34 cellular contexts compared by ENCODE assay signal in the genomic region with DNA sequence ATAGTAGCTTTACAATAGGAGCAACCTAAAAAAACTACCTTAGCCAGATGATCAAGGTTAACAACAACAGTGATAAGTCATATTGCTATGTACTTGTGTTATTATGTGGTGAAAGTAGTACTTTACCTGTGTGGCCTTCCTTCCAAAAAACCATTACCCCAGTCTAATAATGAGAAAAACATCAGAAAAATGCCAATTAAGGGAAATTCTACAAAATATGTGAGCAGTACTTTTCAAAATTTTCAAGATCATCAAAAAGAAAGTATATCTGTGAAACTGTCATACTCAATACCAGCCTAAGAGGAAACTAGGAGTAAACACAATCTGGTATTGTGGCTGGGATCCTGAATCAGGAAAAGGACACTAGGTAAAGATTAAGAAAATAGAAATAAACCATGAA.
"Had no signal": no experiment of that assay in that cellular context is flagged by ENCODE, and none has a peak within 500 bp of the region (broad histone marks: within the 10 kb centered on the region; RNA-seq: fewer than 3 reads in every experiment).

No MANE protein-coding gene starts in this region.

- H3K4me3 ChIP-seq: MG63 had no signal

- H3K9me3 ChIP-seq: MG63 had no signal

- H3K27me3 ChIP-seq: MG63 had no signal

- H3K36me3 ChIP-seq: MG63 had no signal

- DNase-seq: Karpas-422, Kasumi-1, MG63, MM.1S, MV-4-11, NCI-H1048, NCI-H1092, NCI-H1092 treated with DMSO at 0.1 percent for 48 hours, NCI-H1105, NCI-H1105 treated with DMSO at 0.1 percent for 48 hours, NCI-H1417, NCI-H1417 treated with DMSO at 0.1 percent for 48 hours, NCI-H1436, NCI-H1436 treated with DMSO at 0.1 percent for 48 hours, NCI-H146, NCI-H1694, NCI-H1694 treated with DMSO at 0.1 percent for 48 hours, NCI-H187, NCI-H187 treated with DMSO at 0.1 percent for 48 hours, NCI-H1930, NCI-H2029, NCI-H2029 treated with DMSO at 0.1 percent for 48 hours, NCI-H2081, NCI-H2081 treated with DMSO at 0.1 percent for 48 hours, NCI-H2107, NCI-H2171, NCI-H2171 treated with DMSO at 0.1 percent for 48 hours, NCI-H2227 treated with DMSO at 0.1 percent for 48 hours, NCI-H226, NCI-H345, NCI-H446, NCI-H446 treated with DMSO at 0.1 percent for 48 hours, NCI-H510A, NCI-H510A treated with DMSO at 0.1 percent for 48 hours had no signal
